8 cellular contexts compared by ENCODE assay signal in genomic region chr17:8288336-8289102, GRCh38. TPM values are rescaled to one million over a fixed set of nuclear protein-coding genes. Genes with fewer than 3 reads are reported as not detected.
DNase-seq lines count a peak whose midpoint lies in the region; ATAC-seq and TF ChIP-seq lines count a peak whose summit lies in the region.

A gene with protein sequence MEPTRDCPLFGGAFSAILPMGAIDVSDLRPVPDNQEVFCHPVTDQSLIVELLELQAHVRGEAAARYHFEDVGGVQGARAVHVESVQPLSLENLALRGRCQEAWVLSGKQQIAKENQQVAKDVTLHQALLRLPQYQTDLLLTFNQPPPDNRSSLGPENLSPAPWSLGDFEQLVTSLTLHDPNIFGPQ (plus strand): TSS chr17:8288670. CDS start chr17:8288789, 119 bp downstream.

- no peaks in the 10 kb centered on the region for H3K79me2 ChIP-seq in OCI-LY7 (ENCODE audit: insufficient read depth, low read depth, low read length)

- H3K4me2 ChIP-seq in OCI-LY7 (ENCODE audit: low read length): peak within 1 kb of the TSS; percentile 91

- POLR2A ChIA-PET in OCI-LY7 (lab: Charles Lee): interaction anchor here (0.6 to 1.9 kb wide), 5 partner anchors 37 to 67 kb away, joined by 3 to 7 read pairs (median 4); no protein-coding TSS in a partner anchor

- H3K9ac ChIP-seq in HUES48 (ENCODE audit: low read depth, low read length): peak within 1 kb of the TSS; percentile 63

- H4K20me1 ChIP-seq in OCI-LY7 (ENCODE audit: insufficient read depth, low read length): no peaks in the 10 kb centered on the region

- CTCF ChIA-PET in OCI-LY7 (lab: Charles Lee; ENCODE audit: unreplicated experiment): no interaction called here

- H3K27me3 ChIP-seq in HUES48 (ENCODE audit: control insufficient read depth, insufficient read depth, low read length): no peaks in the 10 kb centered on the region

- peak; percentile 74 for DNase-seq in CMK (ENCODE audit: low read depth)
- peak; percentile 90 for DNase-seq in OCI-LY7 (ENCODE audit: low spot score)
- DNase-seq in activated T-cell treated with anti-CD3 and anti-CD28 coated beads for 4 hours: peak; percentile 71
- peak; percentile 80 for DNase-seq in epithelial cell of esophagus (ENCODE audit: low read depth)
- DNase-seq in mucosa of descending colon: peak; percentile 94 to 96 (median 94)
- DNase-seq in stimulated activated CD8-positive, alpha-beta memory T cell treated with anti-CD3 and anti-CD28 coated beads, Interleukin-4, amount 100 ng/mL, for 1 hour (ENCODE audit: low read depth in 2 of 2, low spot score in 1 of 2): peak; percentile 50 to 68

- no TSS peak for BruUV-seq in OCI-LY7 (replicated peaks; lab: Mats Ljungman, UMichigan)

- ATAC-seq in GM19467 (IDR thresholded peaks at IDR 0.05; ENCODE audit: unreplicated experiment) (peak; percentile 73), mucosa of descending colon (peak; percentile 96)

- peak within 1 kb of the TSS; percentile 81 for H2AFZ ChIP-seq in OCI-LY7 (ENCODE audit: low read length)

- H3K36me3 ChIP-seq in HUES48 (ENCODE audit: control insufficient read depth, insufficient read depth, low read length): no peaks in the 10 kb centered on the region
- peaks cover 3% of the 10 kb centered on the region; the same call in 1 of the 2 replicates for H3K36me3 ChIP-seq in OCI-LY7 (ENCODE audit: insufficient read depth, low read length)
- H3K36me3 ChIP-seq in mucosa of descending colon (ENCODE audit: low read depth): no peaks in the 10 kb centered on the region

- peak; percentile 29; the same call in 1 of the 2 replicates for TF ChIP-seq CTCF in OCI-LY7 (conservative IDR thresholded peaks at IDR 0.05; ENCODE audit: low read length)
- TF ChIP-seq CTCF in epithelial cell of esophagus (IDR thresholded peaks at IDR 0.05; ENCODE audit: insufficient read depth, low read depth, low read length, missing control alignments): no peak
- no peak for TF ChIP-seq CTCF in mucosa of descending colon (IDR thresholded peaks at IDR 0.05)

- H3K9me3 ChIP-seq in HUES48 (ENCODE audit: control insufficient read depth, insufficient read depth, low read length) (no peaks in the 10 kb centered on the region), OCI-LY7 (ENCODE audit: low read length) (no peaks in the 10 kb centered on the region), mucosa of descending colon (no peaks in the 10 kb centered on the region)

- H3K27ac ChIP-seq in HUES48 (ENCODE audit: low read depth, low read length): peak within 1 kb of the TSS; percentile 64
- H3K27ac ChIP-seq in OCI-LY7 (ENCODE audit: low read depth, low read length, poor library complexity, severe bottlenecking): peak within 1 kb of the TSS; percentile 46

- H3K4me3 ChIP-seq in HUES48 (ENCODE audit: low read depth, low read length) (peak within 1 kb of the TSS; percentile 84), OCI-LY7 (ENCODE audit: low read depth, low read length, poor library complexity, severe bottlenecking) (peak within 1 kb of the TSS; percentile 83), epithelial cell of esophagus (ENCODE audit: low read length) (peak within 1 kb of the TSS; percentile 79), mucosa of descending colon (peak within 1 kb of the TSS; percentile 57)

- no peaks in the 10 kb centered on the region for H3K9me2 ChIP-seq in OCI-LY7 (ENCODE audit: insufficient read depth, low read length)

- H3K4me1 ChIP-seq in HUES48 (ENCODE audit: control insufficient read depth, insufficient read depth, low read length) (peaks cover 10% of the 10 kb centered on the region), OCI-LY7 (ENCODE audit: insufficient read depth, low read length, poor library complexity, severe bottlenecking) (peaks cover 42% of the 10 kb centered on the region), mucosa of descending colon (ENCODE audit: low read depth) (peaks cover 10% of the 10 kb centered on the region)

- intact Hi-C loops in OCI-LY7 (cut with micrococcal nuclease; ENCODE audit: unreplicated experiment): loop anchor here (5.0 kb wide), 1 partner anchor 166 kb away; the partner anchor contains the start of gene HES7
- intact Hi-C loops in mucosa of descending colon (cut with DNase I, micrococcal nuclease): no loop called here

RNA-seq across cellular contexts. Expression of the gene that starts here (rescaled TPM):
- 30.6 and 32.2 TPM in 2 replicates for total RNA-seq in OCI-LY7 (2014; rRNA removed; shearing (Covaris generic))
- 43.3 and 46.7 TPM in 2 replicates for total RNA-seq in OCI-LY7 (2022)
- total RNA-seq in mucosa of descending colon: 10 to 100 TPM; 11.5 to 26.9 (median 15.5) TPM

Comparison
In these comparisons a context has a peak if more than half of its experiments do, and no peak if none do; other contexts are left out.
1. Peak in every context shown above with its lines: DNase-seq, ATAC-seq, H3K4me3 ChIP-seq and H3K27ac ChIP-seq.